Comparison of ENCODE assay signal across 28 cellular contexts in genomic region chr12:29612912-29613311, GRCh38.
"Had no signal": no experiment of that assay in that cellular context is flagged by ENCODE, and none has a peak within 500 bp of the region (broad histone marks: within the 10 kb centered on the region; RNA-seq: fewer than 3 reads in every experiment).

No MANE protein-coding gene starts in this region.

- H3K36me3 ChIP-seq: neutrophil, ovary, thyroid gland, upper lobe of left lung, WERI-Rb-1 had no signal

- H3K27me3 Mint-ChIP-seq: activated T-cell treated with anti-CD3 and anti-CD28 coated beads, Interleukin-2, amount 50 U/mL, for 24 hours; brain; stimulated activated naive B cell treated with anti-CD40 and anti-IgM and Interleukin-4, amounts not matched to agents 10 μg/mL and 1 μg/mL and 100 μg/mL, for 72 hours had no signal

- H3K4me1 Mint-ChIP-seq: activated CD4-positive, alpha-beta T cell treated with anti-CD3 and anti-CD28 coated beads, Interleukin-2, amount 10 ng/mL, durations not matched to agents 24 days and 14 days; activated naive CD4-positive, alpha-beta T cell treated with anti-CD3 and anti-CD28 coated beads, Interleukin-2, amount 10 ng/mL, durations not matched to agents 7 days and 5 days; activated naive CD8-positive, alpha-beta T cell treated with anti-CD3 and anti-CD28 coated beads, Interleukin-2, amount 10 ng/mL, durations not matched to agents 7 days and 5 days; stimulated activated naive B cell treated with anti-CD40 and anti-IgM and Interleukin-4, amounts not matched to agents 10 μg/mL and 1 μg/mL and 100 μg/mL, for 72 hours had no signal

- DNase-seq: activated CD4-positive, alpha-beta memory T cell treated with anti-CD3 and anti-CD28 coated beads for 36 hours; activated CD4-positive, alpha-beta T cell treated with anti-CD3 and anti-CD28 coated beads, Interleukin-2, amount 10 ng/mL, durations not matched to agents 24 days and 14 days; activated CD4-positive, CD25-positive, alpha-beta regulatory T cell treated with anti-CD3 and anti-CD28 coated beads, Interleukin-2, amount 50 U/mL, for 72 hours; activated CD8-positive, alpha-beta memory T cell treated with anti-CD3 and anti-CD28 coated beads, Interleukin-2, amount 50 U/mL, for 48 hours; activated gamma-delta T cell; activated naive CD4-positive, alpha-beta T cell treated with anti-CD3 and anti-CD28 coated beads, Interleukin-2, amount 10 ng/mL, durations not matched to agents 7 days and 5 days; activated naive CD8-positive, alpha-beta T cell treated with anti-CD3 and anti-CD28 coated beads, Interleukin-2, amount 10 ng/mL, durations not matched to agents 7 days and 5 days; activated T-cell treated with anti-CD3 and anti-CD28 coated beads, Interleukin-2, amount 50 U/mL, for 24 hours; islet precursor cell; left ventricle myocardium inferior; nephron progenitor cell; ovary; psoas muscle; sigmoid colon; stimulated activated CD4-positive, alpha-beta T cell treated with anti-CD3 and anti-CD28 coated beads, Interleukin-15, amount 100 ng/mL, for 24 hours; stimulated activated CD4-positive, alpha-beta T cell treated with anti-CD3 and anti-CD28 coated beads, Interleukin-2, amount 100 ng/mL, for 24 hours; stimulated activated naive B cell treated with anti-CD40 and anti-IgM and Interleukin-4, amounts not matched to agents 10 μg/mL and 1 μg/mL and 100 μg/mL, for 72 hours; stomach; T-helper 17 cell; T1000; thyroid gland; upper lobe of left lung; WERI-Rb-1 had no signal

- H3K4me3 Mint-ChIP-seq: activated CD4-positive, alpha-beta memory T cell treated with anti-CD3 and anti-CD28 coated beads for 36 hours; activated CD4-positive, alpha-beta T cell treated with anti-CD3 and anti-CD28 coated beads, Interleukin-2, amount 10 ng/mL, durations not matched to agents 24 days and 14 days; activated naive CD4-positive, alpha-beta T cell treated with anti-CD3 and anti-CD28 coated beads, Interleukin-2, amount 10 ng/mL, durations not matched to agents 7 days and 5 days; activated naive CD8-positive, alpha-beta T cell treated with anti-CD3 and anti-CD28 coated beads, Interleukin-2, amount 10 ng/mL, durations not matched to agents 7 days and 5 days; activated T-cell treated with anti-CD3 and anti-CD28 coated beads, Interleukin-2, amount 50 U/mL, for 24 hours; brain; nephron progenitor cell; stimulated activated naive B cell treated with anti-CD40 and anti-IgM and Interleukin-4, amounts not matched to agents 10 μg/mL and 1 μg/mL and 100 μg/mL, for 72 hours; T-helper 17 cell had no signal

- H3K36me3 Mint-ChIP-seq: activated CD4-positive, alpha-beta memory T cell treated with anti-CD3 and anti-CD28 coated beads for 36 hours; activated naive CD4-positive, alpha-beta T cell treated with anti-CD3 and anti-CD28 coated beads, Interleukin-2, amount 10 ng/mL, durations not matched to agents 7 days and 5 days; activated naive CD8-positive, alpha-beta T cell treated with anti-CD3 and anti-CD28 coated beads, Interleukin-2, amount 10 ng/mL, durations not matched to agents 7 days and 5 days; stimulated activated naive B cell treated with anti-CD40 and anti-IgM and Interleukin-4, amounts not matched to agents 10 μg/mL and 1 μg/mL and 100 μg/mL, for 72 hours had no signal

- H3K27me3 ChIP-seq: ascending aorta, ovary, sigmoid colon, stomach, thyroid gland, upper lobe of left lung had no signal

- ATAC-seq: esophagus mucosa; stimulated activated naive B cell treated with anti-CD40 and anti-IgM and Interleukin-4, amounts not matched to agents 10 μg/mL and 1 μg/mL and 100 μg/mL, for 72 hours; T-helper 17 cell had no signal

- H3K9me3 Mint-ChIP-seq: activated CD4-positive, alpha-beta memory T cell treated with anti-CD3 and anti-CD28 coated beads for 36 hours; activated CD4-positive, alpha-beta T cell treated with anti-CD3 and anti-CD28 coated beads, Interleukin-2, amount 10 ng/mL, durations not matched to agents 24 days and 14 days; activated naive CD4-positive, alpha-beta T cell treated with anti-CD3 and anti-CD28 coated beads, Interleukin-2, amount 10 ng/mL, durations not matched to agents 7 days and 5 days; activated naive CD8-positive, alpha-beta T cell treated with anti-CD3 and anti-CD28 coated beads, Interleukin-2, amount 10 ng/mL, durations not matched to agents 7 days and 5 days; activated T-cell treated with anti-CD3 and anti-CD28 coated beads, Interleukin-2, amount 50 U/mL, for 24 hours; nephron progenitor cell had no signal

- H3K4me1 ChIP-seq: thyroid gland had no signal

- H3K27ac Mint-ChIP-seq: activated CD4-positive, alpha-beta memory T cell treated with anti-CD3 and anti-CD28 coated beads for 36 hours; activated CD4-positive, alpha-beta T cell treated with anti-CD3 and anti-CD28 coated beads, Interleukin-2, amount 10 ng/mL, durations not matched to agents 24 days and 14 days; activated naive CD4-positive, alpha-beta T cell treated with anti-CD3 and anti-CD28 coated beads, Interleukin-2, amount 10 ng/mL, durations not matched to agents 7 days and 5 days; activated naive CD8-positive, alpha-beta T cell treated with anti-CD3 and anti-CD28 coated beads, Interleukin-2, amount 10 ng/mL, durations not matched to agents 7 days and 5 days; activated T-cell treated with anti-CD3 and anti-CD28 coated beads, Interleukin-2, amount 50 U/mL, for 24 hours; nephron progenitor cell; stimulated activated naive B cell treated with anti-CD40 and anti-IgM and Interleukin-4, amounts not matched to agents 10 μg/mL and 1 μg/mL and 100 μg/mL, for 72 hours; T-helper 17 cell had no signal

- H3K4me3 ChIP-seq: ascending aorta, left ventricle myocardium inferior, lung, ovary, psoas muscle, sigmoid colon, stomach, thyroid gland, upper lobe of left lung had no signal

- H3K9me3 ChIP-seq: ascending aorta, left ventricle myocardium inferior, neutrophil, ovary, psoas muscle, sigmoid colon, stomach, thyroid gland, upper lobe of left lung had no signal

- H3K27ac ChIP-seq: left ventricle myocardium inferior, neutrophil, ovary, psoas muscle, sigmoid colon, stomach, thyroid gland, upper lobe of left lung, WERI-Rb-1 had no signal
